In genomic region chr4:25638221-25638601, GRCh38 we compare ENCODE assay signal across 23 cellular contexts. TPM values are rescaled to one million over a fixed set of nuclear protein-coding genes. Genes with fewer than 3 reads are reported as not detected.
A peak's percentile ranks its signal among the peaks of the same experiment; 100 is the strongest.
DNase-seq lines count a peak whose midpoint lies in the region; ATAC-seq and TF ChIP-seq lines count a peak whose summit lies in the region.
"Had no signal": no experiment of that assay in that cellular context is flagged by ENCODE, and none has a peak within 500 bp of the region (broad histone marks: within the 10 kb centered on the region; RNA-seq: fewer than 3 reads in every experiment).

No MANE protein-coding gene starts in this region.

- 67 to 95% (median 80%) methylated on average over 4 of the region's 4 CpGs for WGBS in spleen, 5 donors

- DNase-seq in NK-92 treated with Interleukin-12 subunit alpha and Interleukin-12 subunit beta, amount 100 ng/mL, for 24 hours (lab: John Stamatoyannopoulos, UW): peak; percentile 1
- DNase-seq in NK-92 (lab: John Stamatoyannopoulos, UW; ENCODE audit: unreplicated experiment) (no peak), kidney tubule cell (ENCODE audit: low spot score) (peak; percentile 39), spleen (peak; percentile 16), Ammon's horn (ENCODE audit: low spot score) (no peak)
- DNase-seq: AML-193; CD4-positive, alpha-beta memory T cell; DMS153; DMS79; GDM1; GOT3; H7; HFFc6 had no signal

- no peak for TF ChIP-seq POLR2A in spleen (IDR thresholded peaks at IDR 0.05)

- intact Hi-C loops in spleen (cut with DNase I; ENCODE audit: low total_unique reads): no loop called here

- no peaks in the 10 kb centered on the region for H3K36me3 ChIP-seq in spleen
- H3K36me3 ChIP-seq: BLaER1 had no signal

- no peak for TF ChIP-seq CTCF in spleen (IDR thresholded peaks at IDR 0.05 in 8 of 11, conservative IDR thresholded peaks at IDR 0.05 in 3 of 11)

- H3K27me3 ChIP-seq in spleen (replicated peaks in 1 of 7): no peaks in the 10 kb centered on the region
- H3K27me3 ChIP-seq: BLaER1 had no signal

- no peaks in the 10 kb centered on the region for H3K9me3 ChIP-seq in spleen
- H3K9me3 ChIP-seq: A549, BLaER1 had no signal

- H3K4me3 ChIP-seq in spleen: no peak overlapping the region
- H3K4me3 ChIP-seq: A549, BLaER1 had no signal

- ATAC-seq in GM21360 (IDR thresholded peaks at IDR 0.05; ENCODE audit: unreplicated experiment): no peak
- no peak for ATAC-seq in HG02870 (IDR thresholded peaks at IDR 0.05; ENCODE audit: unreplicated experiment)
- ATAC-seq: A549, HCT116 had no signal

- no peak overlapping the region for H3K27ac ChIP-seq in spleen
- H3K27ac ChIP-seq: 22Rv1, A549, BLaER1, HL-60 had no signal

- no peaks in the 10 kb centered on the region for H3K4me1 ChIP-seq in spleen
- H3K4me1 ChIP-seq: A549, BLaER1 had no signal

RNA-seq across cellular contexts. Expression of gene SLC34A2, which starts 17.4 kb away (rescaled TPM):
- total RNA-seq in spleen: under 1 TPM in 1 of 7 donors, not detected in 6; 0.61 TPM
- polyA plus RNA-seq in spleen: under 1 TPM; 0.04 to 0.17 (median 0.16) TPM
- total RNA-seq: CD4-positive, alpha-beta memory T cell; Daoy; HFFc6; HT1080 had no signal
- polyA plus RNA-seq: CD14-positive monocyte; CD4-positive, alpha-beta memory T cell had no signal

Comparison
In these comparisons a context has a peak if more than half of its experiments do, and no peak if none do; other contexts are left out.
1. DNase-seq: peak in NK-92 treated with Interleukin-12 subunit alpha and Interleukin-12 subunit beta, amount 100 ng/mL, for 24 hours (single experiment), kidney tubule cell (single experiment) and spleen (single experiment); none in NK-92 (single experiment) and Ammon's horn (single experiment).